21 cellular contexts compared by ENCODE assay signal in genomic region chr17:9424071-9424640, GRCh38.
"Had no signal": no experiment of that assay in that cellular context is flagged by ENCODE, and none has a peak within 500 bp of the region (broad histone marks: within the 10 kb centered on the region; RNA-seq: fewer than 3 reads in every experiment).

No MANE protein-coding gene starts in this region.

- H3K36me3 ChIP-seq: colonic mucosa, gastrocnemius medialis, right atrium auricular region, sigmoid colon had no signal

- H3K9me3 ChIP-seq: colonic mucosa, esophagus muscularis mucosa, gastrocnemius medialis, heart right ventricle, neutrophil, right atrium auricular region, sigmoid colon had no signal

- DNase-seq: colonic mucosa; effector CD8-positive, alpha-beta T cell; gastrocnemius medialis; heart right ventricle; hypothalamus; left colon; left ventricle myocardium superior; mesenchymal stem cell; naive B cell; posterior cingulate gyrus; sigmoid colon; stimulated activated naive CD4-positive, alpha-beta T cell treated with Interleukin-2 at 50 U/mL for 16 hours; trophoblast cell had no signal

- H3K4me3 Mint-ChIP-seq: naive B cell, nephron had no signal

- H3K4me1 ChIP-seq: colonic mucosa, right atrium auricular region, sigmoid colon had no signal

- ATAC-seq: gastrocnemius medialis, heart right ventricle, left colon, left ventricle myocardium superior had no signal

- H3K27ac Mint-ChIP-seq: nephron had no signal

- FAIRE-seq: endometrium had no signal

- H3K27me3 ChIP-seq: colonic mucosa, esophagus muscularis mucosa, gastrocnemius medialis, heart right ventricle, neutrophil, right atrium auricular region, sigmoid colon had no signal

- H3K27me3 Mint-ChIP-seq: naive B cell had no signal

- H3K27ac ChIP-seq: colonic mucosa, epithelial cell of prostate, esophagus muscularis mucosa, gastrocnemius medialis, heart right ventricle, neutrophil, right atrium auricular region, sigmoid colon, skin epidermis had no signal

- H3K4me3 ChIP-seq: colonic mucosa, esophagus muscularis mucosa, gastrocnemius medialis, heart right ventricle, lung, right atrium auricular region, sigmoid colon, skin epidermis had no signal
